In genomic region chr1:35452086-35452485, GRCh38 we compare ENCODE assay signal across 8 cellular contexts.
A peak's percentile ranks its signal among the peaks of the same experiment; 100 is the strongest.
DNase-seq lines count a peak whose midpoint lies in the region; ATAC-seq and TF ChIP-seq lines count a peak whose summit lies in the region.

No MANE protein-coding gene starts in this region.

- no peak overlapping the region for H3K4me3 ChIP-seq in PC-3 (ENCODE audit: low read length)

- peaks cover 14% of the 10 kb centered on the region for H3K36me3 ChIP-seq in PC-3 (ENCODE audit: low read depth, low read length)

- CTCF ChIA-PET in Calu3 (lab: Charles Lee) (interaction anchor here (3.8 kb wide), 1 partner anchor 113 kb away, joined by 63 read pairs; no protein-coding TSS in a partner anchor), PC-3 (lab: Charles Lee) (interaction anchor here (0.6 to 2.2 kb wide), 4 partner anchors 70 to 113 kb away, joined by 3 to 10 read pairs (median 7); partner anchors contain the start of genes KIAA0319L and NCDN)

- no peaks in the 10 kb centered on the region for H3K9me3 Mint-ChIP-seq in effector memory CD8-positive, alpha-beta T cell
- H3K9me3 Mint-ChIP-seq in Calu3 (ENCODE audit: low read depth, unreplicated experiment), result no peaks in the 10 kb centered on the region

- H3K27me3 Mint-ChIP-seq in effector memory CD8-positive, alpha-beta T cell, result no peaks in the 10 kb centered on the region
- H3K27me3 Mint-ChIP-seq in Calu3 (ENCODE audit: unreplicated experiment), result no peaks in the 10 kb centered on the region

- H3K4me2 ChIP-seq in PC-3 (ENCODE audit: low read length), result no peak overlapping the region

- peaks cover 43% of the 10 kb centered on the region for H3K36me3 Mint-ChIP-seq in effector memory CD8-positive, alpha-beta T cell (ENCODE audit: insufficient read depth)
- H3K36me3 Mint-ChIP-seq in Calu3 (ENCODE audit: insufficient read depth, unreplicated experiment), result peaks cover 12% of the 10 kb centered on the region

- TF ChIP-seq CTCF in Calu3 (IDR thresholded peaks at IDR 0.05; ENCODE audit: unreplicated experiment) (no peak), PC-3 (conservative IDR thresholded peaks at IDR 0.05; ENCODE audit: low read depth, low read length) (no peak)

- H3K4me1 Mint-ChIP-seq in effector memory CD8-positive, alpha-beta T cell (ENCODE audit: low read depth in 2 of 2), result peaks cover 8 to 15% of the 10 kb centered on the region in 2 donors
- no peaks in the 10 kb centered on the region for H3K4me1 Mint-ChIP-seq in Calu3 (ENCODE audit: low read depth, unreplicated experiment)

- H3K27me3 ChIP-seq in PC-3 (ENCODE audit: low read length), result no peaks in the 10 kb centered on the region

- no peak overlapping the region for H3K9ac ChIP-seq in PC-3 (ENCODE audit: low read length)

- peak overlapping the region; percentile 23 to 60 for H3K27ac Mint-ChIP-seq in effector memory CD8-positive, alpha-beta T cell
- no peak overlapping the region for H3K27ac Mint-ChIP-seq in Calu3 (ENCODE audit: unreplicated experiment)

- intact Hi-C loops in Calu3 (cut with micrococcal nuclease; ENCODE audit: unreplicated experiment), result loop anchor here (5.0 kb wide), 1 partner anchor 265 kb away; the partner anchor contains the start of gene C1orf216
- intact Hi-C loops in PC-3 (cut with micrococcal nuclease), result loop anchor here (2.0 to 5.0 kb wide), 3 partner anchors 55 to 320 kb away; partner anchors contain the start of genes KIAA0319L and NCDN

- peaks cover 9% of the 10 kb centered on the region for H3F3A ChIP-seq in PC-3 (ENCODE audit: low read length, unreplicated experiment)

- H3K4me1 ChIP-seq in PC-3 (ENCODE audit: insufficient read depth, low read length), result peaks cover 36% of the 10 kb centered on the region

- POLR2A ChIA-PET in PC-3 (lab: Charles Lee; ENCODE audit: unreplicated experiment), result no interaction called here

- H4K20me1 ChIP-seq in PC-3 (ENCODE audit: low read length), result no peaks in the 10 kb centered on the region

- BruUV-seq in Calu3 (replicated peaks; lab: Mats Ljungman, UMichigan) (no TSS peak), PC-3 (replicated peaks; lab: Mats Ljungman, UMichigan) (no TSS peak)

- H3K9me3 ChIP-seq in PC-3 (ENCODE audit: low read length), result no peaks in the 10 kb centered on the region

- no peak overlapping the region for H3K27ac ChIP-seq in PC-3 (ENCODE audit: low read length)

- H3K4me3 Mint-ChIP-seq in effector memory CD8-positive, alpha-beta T cell, result no peak overlapping the region
- no peak overlapping the region for H3K4me3 Mint-ChIP-seq in Calu3 (ENCODE audit: low read depth, unreplicated experiment)

- no peaks in the 10 kb centered on the region for H3K79me2 ChIP-seq in PC-3 (ENCODE audit: low read length)

- ATAC-seq in effector memory CD8-positive, alpha-beta T cell (replicated peaks), result no peak
- ATAC-seq in PC-3, result no peak

- DNase-seq in Ammon's horn (ENCODE audit: low spot score) (peak; percentile 78), Kasumi-1 (lab: John Stamatoyannopoulos, UW) (peak; percentile 92 to 93), myocyte (ENCODE audit: low read depth) (peak; percentile 28), Calu3 (no peak), PC-3 (no peak), NCI-H2196 (lab: John Stamatoyannopoulos, UW; ENCODE audit: unreplicated experiment) (no peak)
- no peak for DNase-seq in effector memory CD8-positive, alpha-beta T cell
- DNase-seq in activated effector memory CD4-positive, alpha-beta T cell treated with anti-CD3 and anti-CD28 coated beads, Interleukin-2, amount 50 U/mL, for 16 hours, result no peak

- no peak overlapping the region for H2AFZ ChIP-seq in PC-3 (ENCODE audit: low read length)

- no peaks in the 10 kb centered on the region for H3K9me2 ChIP-seq in PC-3 (replicated peaks; ENCODE audit: low read length)

Comparison
In these comparisons a context has a peak if more than half of its experiments do, and no peak if none do; other contexts are left out.
1. DNase-seq: peak in Ammon's horn (single experiment), Kasumi-1 (2 of 2) and myocyte (single experiment); none in effector memory CD8-positive, alpha-beta T cell (0 of 3), Calu3 (single experiment), PC-3 (single experiment), NCI-H2196 (single experiment) and activated effector memory CD4-positive, alpha-beta T cell treated with anti-CD3 and anti-CD28 coated beads, Interleukin-2, amount 50 U/mL, for 16 hours (single experiment).